ENCODE assay signal across 8 cellular contexts in genomic region chr12:110468212-110469048, GRCh38. TPM values are rescaled to one million over a fixed set of nuclear protein-coding genes. Genes with fewer than 3 reads are reported as not detected.
A peak's percentile ranks its signal among the peaks of the same experiment; 100 is the strongest.
DNase-seq lines count a peak whose midpoint lies in the region; ATAC-seq and TF ChIP-seq lines count a peak whose summit lies in the region.

A gene with protein sequence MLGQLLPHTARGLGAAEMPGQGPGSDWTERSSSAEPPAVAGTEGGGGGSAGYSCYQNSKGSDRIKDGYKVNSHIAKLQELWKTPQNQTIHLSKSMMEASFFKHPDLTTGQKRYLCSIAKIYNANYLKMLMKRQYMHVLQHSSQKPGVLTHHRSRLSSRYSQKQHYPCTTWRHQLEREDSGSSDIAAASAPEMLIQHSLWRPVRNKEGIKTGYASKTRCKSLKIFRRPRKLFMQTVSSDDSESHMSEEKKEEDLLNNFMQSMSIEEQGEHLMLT (plus strand): TSS chr12:110468845. CDS start chr12:110468876, 31 bp downstream.
TSS of gene GPN3 (minus strand) at chr12:110468257. CDS start at chr12:110468203, 54 bp downstream.

- peaks cover 0 to 13% of the 10 kb centered on the region in 2 experiments for H3K36me3 ChIP-seq in SK-N-SH (replicated peaks in 1 of 2; ENCODE audit: control insufficient read depth in 1 of 2, insufficient read depth in 2 of 2, low read length in 1 of 2)
- H3K36me3 ChIP-seq in suprapubic skin: peaks cover 14% of the 10 kb centered on the region

- DNase-seq in GM04504 (ENCODE audit: low read depth) (peak; percentile 97), NCI-H1048 (lab: John Stamatoyannopoulos, UW) (peak; percentile 95), SK-N-SH (peak; percentile 93), germinal center (ENCODE audit: low spot score) (peak; percentile 95), non-pigmented ciliary epithelial cell (ENCODE audit: low read depth) (peak; percentile 92), suprapubic skin (ENCODE audit: low spot score in 2 of 2) (peak; percentile 97)
- peak; percentile 93 for DNase-seq in activated naive CD4-positive, alpha-beta T cell treated with anti-CD3 and anti-CD28 coated beads, Interleukin-2, amount 50 U/mL, for 16 hours

- peak in 1 of 2 donors; percentile 26 for TF ChIP-seq POLR2A in suprapubic skin (IDR thresholded peaks at IDR 0.05)

- TF ChIP-seq EP300 in SK-N-SH (IDR thresholded peaks at IDR 0.05; ENCODE audit: borderline replicate concordance in 1 of 2, low read depth in 1 of 2, low read length in 1 of 2): no peak; a peak in 2 of 4 replicates
- TF ChIP-seq EP300 in suprapubic skin (IDR thresholded peaks at IDR 0.05): peak; percentile 33

- H3K27me3 ChIP-seq in SK-N-SH (ENCODE audit: insufficient read depth) (no peaks in the 10 kb centered on the region), suprapubic skin (no peaks in the 10 kb centered on the region)

- CTCF ChIA-PET in SK-N-SH (lab: Yijun Ruan, JAX): interaction anchor here (0.6 to 7.1 kb wide), 44 partner anchors 10 to 854 kb away, joined by 3 to 84 read pairs (median 4); partner anchors contain the start of genes ARPC3, HVCN1, RAD9B and VPS29

- TF ChIP-seq CTCF in SK-N-SH (IDR thresholded peaks at IDR 0.05) (no peak), suprapubic skin (IDR thresholded peaks at IDR 0.05) (no peak)

- peaks cover 15% of the 10 kb centered on the region for H3F3A ChIP-seq in SK-N-SH (replicated peaks; ENCODE audit: insufficient read depth)

- no peaks in the 10 kb centered on the region for H4K20me1 ChIP-seq in SK-N-SH (ENCODE audit: insufficient read depth)

- POLR2A ChIA-PET in SK-N-SH (lab: Yijun Ruan, JAX): interaction anchor here (0.6 to 2.0 kb wide), 7 partner anchors 10 to 629 kb away, joined by 3 to 26 read pairs (median 6); partner anchors contain the start of genes ARPC3 and TCTN1

- peaks cover 52% of the 10 kb centered on the region for H3K79me2 ChIP-seq in SK-N-SH (ENCODE audit: insufficient read depth)

- ATAC-seq in HG02571 (IDR thresholded peaks at IDR 0.05; ENCODE audit: unreplicated experiment): peak; percentile 77

- no peaks in the 10 kb centered on the region for H3K9me2 ChIP-seq in SK-N-SH

- under 1% methylated on average over 50 of the region's 79 CpGs for WGBS in SK-N-SH (ENCODE audit: low lambda C conversion rate)
- 2% methylated on average over 13 of the region's 79 CpGs for WGBS in suprapubic skin

- peak within 1 kb of the TSS; percentile 78 to 82 for H3K4me3 ChIP-seq in SK-N-SH (ENCODE audit: low read depth in 2 of 2, low read length in 1 of 2)
- peak within 1 kb of the TSS; percentile 81 for H3K4me3 ChIP-seq in suprapubic skin

- H3K27ac ChIP-seq in SK-N-SH (ENCODE audit: low read depth in 2 of 2, low read length in 1 of 2): peak within 1 kb of the TSS; percentile 92 to 94
- H3K27ac ChIP-seq in suprapubic skin: peak within 1 kb of the TSS; percentile 91

- peak within 1 kb of the TSS; percentile 99 for H3K4me2 ChIP-seq in SK-N-SH

- peak within 1 kb of the TSS; percentile 96 for H2AFZ ChIP-seq in SK-N-SH (ENCODE audit: low read depth)

- no peak for TF ChIP-seq RAD21 in SK-N-SH (IDR thresholded peaks at IDR 0.05; ENCODE audit: low read length)

- H3K9me3 ChIP-seq in SK-N-SH: no peaks in the 10 kb centered on the region
- H3K9me3 ChIP-seq in suprapubic skin: no peaks in the 10 kb centered on the region

- H3K4me1 ChIP-seq in SK-N-SH (ENCODE audit: control insufficient read depth in 1 of 2, insufficient read depth in 2 of 2, low read depth in 1 of 2, low read length in 1 of 2): peaks cover 8% of the 10 kb centered on the region in 2 experiments
- peaks cover 31% of the 10 kb centered on the region for H3K4me1 ChIP-seq in suprapubic skin

- peak within 1 kb of the TSS; percentile 92 for H3K9ac ChIP-seq in SK-N-SH

TF ChIP-seq in SK-N-SH, 30 proteins besides CTCF, POLR2A, EP300 and RAD21 (continues in another document):
- TF ChIP-seq, protein P1, sequence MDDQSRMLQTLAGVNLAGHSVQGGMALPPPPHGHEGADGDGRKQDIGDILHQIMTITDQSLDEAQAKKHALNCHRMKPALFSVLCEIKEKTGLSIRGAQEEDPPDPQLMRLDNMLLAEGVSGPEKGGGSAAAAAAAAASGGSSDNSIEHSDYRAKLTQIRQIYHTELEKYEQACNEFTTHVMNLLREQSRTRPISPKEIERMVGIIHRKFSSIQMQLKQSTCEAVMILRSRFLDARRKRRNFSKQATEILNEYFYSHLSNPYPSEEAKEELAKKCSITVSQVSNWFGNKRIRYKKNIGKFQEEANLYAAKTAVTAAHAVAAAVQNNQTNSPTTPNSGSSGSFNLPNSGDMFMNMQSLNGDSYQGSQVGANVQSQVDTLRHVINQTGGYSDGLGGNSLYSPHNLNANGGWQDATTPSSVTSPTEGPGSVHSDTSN (IDR thresholded peaks at IDR 0.05): peak; percentile 31; the same call in 1 of the 2 replicates
- TF ChIP-seq GABPA (IDR thresholded peaks at IDR 0.05; ENCODE audit: low read depth) (no peak; the same call in 1 of the 2 replicates), RCOR1 (IDR thresholded peaks at IDR 0.05; ENCODE audit: low read length) (peak; percentile 38; the same call in 1 of the 2 replicates), POLR2AphosphoS5 (IDR thresholded peaks at IDR 0.05; ENCODE audit: low read depth, low read length) (peak; percentile 86), TEAD4 (IDR thresholded peaks at IDR 0.05; ENCODE audit: borderline replicate concordance, insufficient read depth) (peak; percentile 47), RFX5 (IDR thresholded peaks at IDR 0.05; ENCODE audit: low read length) (peak; percentile 74), FOXM1 (IDR thresholded peaks at IDR 0.05; ENCODE audit: low read depth) (no peak), NFIC (IDR thresholded peaks at IDR 0.05; ENCODE audit: borderline replicate concordance) (0 out of 2 replicates have a peak, but pooled peaks have one; percentile 23), ELF1 (IDR thresholded peaks at IDR 0.05) (peak; percentile 64; the same call in 1 of the 2 replicates), YY1 (IDR thresholded peaks at IDR 0.05; ENCODE audit: low read depth) (peak; percentile 9; the same call in 1 of the 2 replicates), CHD2 (IDR thresholded peaks at IDR 0.05; ENCODE audit: low read length, partially characterized antibody) (peak; percentile 97), TCF12 (IDR thresholded peaks at IDR 0.05) (no peak)
- TF ChIP-seq, protein P2, sequence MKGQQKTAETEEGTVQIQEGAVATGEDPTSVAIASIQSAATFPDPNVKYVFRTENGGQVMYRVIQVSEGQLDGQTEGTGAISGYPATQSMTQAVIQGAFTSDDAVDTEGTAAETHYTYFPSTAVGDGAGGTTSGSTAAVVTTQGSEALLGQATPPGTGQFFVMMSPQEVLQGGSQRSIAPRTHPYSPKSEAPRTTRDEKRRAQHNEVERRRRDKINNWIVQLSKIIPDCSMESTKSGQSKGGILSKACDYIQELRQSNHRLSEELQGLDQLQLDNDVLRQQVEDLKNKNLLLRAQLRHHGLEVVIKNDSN (IDR thresholded peaks at IDR 0.05; ENCODE audit: borderline replicate concordance, low read depth): no peak; the same call in 1 of the 2 replicates
- TF ChIP-seq, protein P3, sequence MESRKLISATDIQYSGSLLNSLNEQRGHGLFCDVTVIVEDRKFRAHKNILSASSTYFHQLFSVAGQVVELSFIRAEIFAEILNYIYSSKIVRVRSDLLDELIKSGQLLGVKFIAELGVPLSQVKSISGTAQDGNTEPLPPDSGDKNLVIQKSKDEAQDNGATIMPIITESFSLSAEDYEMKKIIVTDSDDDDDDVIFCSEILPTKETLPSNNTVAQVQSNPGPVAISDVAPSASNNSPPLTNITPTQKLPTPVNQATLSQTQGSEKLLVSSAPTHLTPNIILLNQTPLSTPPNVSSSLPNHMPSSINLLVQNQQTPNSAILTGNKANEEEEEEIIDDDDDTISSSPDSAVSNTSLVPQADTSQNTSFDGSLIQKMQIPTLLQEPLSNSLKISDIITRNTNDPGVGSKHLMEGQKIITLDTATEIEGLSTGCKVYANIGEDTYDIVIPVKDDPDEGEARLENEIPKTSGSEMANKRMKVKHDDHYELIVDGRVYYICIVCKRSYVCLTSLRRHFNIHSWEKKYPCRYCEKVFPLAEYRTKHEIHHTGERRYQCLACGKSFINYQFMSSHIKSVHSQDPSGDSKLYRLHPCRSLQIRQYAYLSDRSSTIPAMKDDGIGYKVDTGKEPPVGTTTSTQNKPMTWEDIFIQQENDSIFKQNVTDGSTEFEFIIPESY (IDR thresholded peaks at IDR 0.05; ENCODE audit: borderline replicate concordance, low read depth): peak; percentile 94
- TF ChIP-seq, protein P4, sequence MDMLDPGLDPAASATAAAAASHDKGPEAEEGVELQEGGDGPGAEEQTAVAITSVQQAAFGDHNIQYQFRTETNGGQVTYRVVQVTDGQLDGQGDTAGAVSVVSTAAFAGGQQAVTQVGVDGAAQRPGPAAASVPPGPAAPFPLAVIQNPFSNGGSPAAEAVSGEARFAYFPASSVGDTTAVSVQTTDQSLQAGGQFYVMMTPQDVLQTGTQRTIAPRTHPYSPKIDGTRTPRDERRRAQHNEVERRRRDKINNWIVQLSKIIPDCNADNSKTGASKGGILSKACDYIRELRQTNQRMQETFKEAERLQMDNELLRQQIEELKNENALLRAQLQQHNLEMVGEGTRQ (IDR thresholded peaks at IDR 0.05; ENCODE audit: borderline replicate concordance, low read depth, low read length): no peak

RNA-seq across cellular contexts. Expression of the first gene that starts in this region (rescaled TPM):
- 29.8 and 33.1 TPM in 2 replicates for polyA plus RNA-seq in SK-N-SH (2012; rRNA removed)
- polyA plus RNA-seq in SK-N-SH (2012; cell fraction: cytosol; rRNA removed): 30.5 and 33.5 TPM in 2 replicates
- polyA plus RNA-seq in SK-N-SH (2012; cell fraction: nucleus; rRNA removed): 23.8 and 34.0 TPM in 2 replicates
- 1 to 10 TPM; 2.3 to 5.0 (median 3.2) TPM for total RNA-seq in suprapubic skin

RNA-seq across cellular contexts. Expression of gene GPN3, which starts in this region (rescaled TPM):
- 21.6 and 22.5 TPM in 2 replicates for polyA plus RNA-seq in SK-N-SH (2012; rRNA removed)
- 28.3 and 38.1 TPM in 2 replicates for polyA plus RNA-seq in SK-N-SH (2012; cell fraction: cytosol; rRNA removed)
- 5.9 and 8.5 TPM in 2 replicates for polyA plus RNA-seq in SK-N-SH (2012; cell fraction: nucleus; rRNA removed)
- 10 to 100 TPM in 3 of 4 donors, 1 to 10 TPM in 1; 9.6 to 17.1 (median 13.3) TPM for total RNA-seq in suprapubic skin

Comparison
In these comparisons a context has a peak if more than half of its experiments do, and no peak if none do; other contexts are left out.
1. Peak in every context shown above with its lines: DNase-seq, ATAC-seq, H3K4me3 ChIP-seq and H3K27ac ChIP-seq.